14 cellular contexts compared by ENCODE assay signal in genomic region chr15:64029111-64029510, GRCh38. TPM values are rescaled to one million over a fixed set of nuclear protein-coding genes. Genes with fewer than 3 reads are reported as not detected.
DNase-seq lines count a peak whose midpoint lies in the region; ATAC-seq lines count a peak whose summit lies in the region.
"Had no signal": no experiment of that assay in that cellular context is flagged by ENCODE, and none has a peak within 500 bp of the region (broad histone marks: within the 10 kb centered on the region; RNA-seq: fewer than 3 reads in every experiment).

No MANE protein-coding gene starts in this region.

- DNase-seq in NCI-H510A (lab: John Stamatoyannopoulos, UW), result peak; percentile 15
- no peak for DNase-seq in NCI-H510A treated with DMSO at 0.1 percent for 48 hours (lab: John Stamatoyannopoulos, UW)
- DNase-seq in medulla oblongata (ENCODE audit: extremely low spot score), result peak; percentile 94
- no peak for DNase-seq in stimulated activated naive B cell treated with anti-CD40 and anti-IgM and Interleukin-4, amounts not matched to agents 10 μg/mL and 1 μg/mL and 100 μg/mL, for 72 hours
- DNase-seq in DMS 273 treated with DMSO at 0.1 percent for 48 hours (lab: John Stamatoyannopoulos, UW), result no peak
- DNase-seq: activated B cell treated with CpG ODN at 0.5 μM for 24 hours; MM.1S; PC-3; stimulated activated CD4-positive, alpha-beta T cell treated with anti-CD3 and anti-CD28 coated beads, Interleukin-1b, Interleukin-23, amount 100 ng/mL, for 48 hours; stimulated activated CD8-positive, alpha-beta memory T cell treated with anti-CD3 and anti-CD28 coated beads, Interleukin-4, amount 100 ng/mL, for 48 hours; SW 1271 had no signal

- no peaks in the 10 kb centered on the region for H3K27me3 Mint-ChIP-seq in activated T-helper 17 cell treated with anti-CD3 and anti-CD28 coated beads, Interleukin-2, amount 50 U/mL, for 72 hours
- no peaks in the 10 kb centered on the region for H3K27me3 Mint-ChIP-seq in stimulated activated naive B cell treated with anti-CD40 and anti-IgM and Interleukin-4, amounts not matched to agents 10 μg/mL and 1 μg/mL and 100 μg/mL, for 72 hours
- H3K27me3 Mint-ChIP-seq: activated B cell treated with CpG ODN at 0.5 μM for 24 hours had no signal

- H3K27ac Mint-ChIP-seq in activated T-helper 17 cell treated with anti-CD3 and anti-CD28 coated beads, Interleukin-2, amount 50 U/mL, for 72 hours, result peak overlapping the region; percentile 63
- H3K27ac Mint-ChIP-seq in stimulated activated naive B cell treated with anti-CD40 and anti-IgM and Interleukin-4, amounts not matched to agents 10 μg/mL and 1 μg/mL and 100 μg/mL, for 72 hours, result peak overlapping the region; percentile 86
- H3K27ac Mint-ChIP-seq: activated B cell treated with CpG ODN at 0.5 μM for 24 hours had no signal

- no peak overlapping the region for H3K4me3 Mint-ChIP-seq in activated T-helper 17 cell treated with anti-CD3 and anti-CD28 coated beads, Interleukin-2, amount 50 U/mL, for 72 hours
- no peak overlapping the region for H3K4me3 Mint-ChIP-seq in stimulated activated naive B cell treated with anti-CD40 and anti-IgM and Interleukin-4, amounts not matched to agents 10 μg/mL and 1 μg/mL and 100 μg/mL, for 72 hours
- H3K4me3 Mint-ChIP-seq: activated B cell treated with CpG ODN at 0.5 μM for 24 hours had no signal

- no peaks in the 10 kb centered on the region for H3K9me3 Mint-ChIP-seq in activated T-helper 17 cell treated with anti-CD3 and anti-CD28 coated beads, Interleukin-2, amount 50 U/mL, for 72 hours
- no peaks in the 10 kb centered on the region for H3K9me3 Mint-ChIP-seq in stimulated activated naive B cell treated with anti-CD40 and anti-IgM and Interleukin-4, amounts not matched to agents 10 μg/mL and 1 μg/mL and 100 μg/mL, for 72 hours
- H3K9me3 Mint-ChIP-seq: activated B cell treated with CpG ODN at 0.5 μM for 24 hours had no signal

- no peaks in the 10 kb centered on the region for H3K36me3 Mint-ChIP-seq in activated T-helper 17 cell treated with anti-CD3 and anti-CD28 coated beads, Interleukin-2, amount 50 U/mL, for 72 hours (ENCODE audit: low read depth)
- H3K36me3 Mint-ChIP-seq in stimulated activated naive B cell treated with anti-CD40 and anti-IgM and Interleukin-4, amounts not matched to agents 10 μg/mL and 1 μg/mL and 100 μg/mL, for 72 hours, result no peaks in the 10 kb centered on the region

- peaks cover 4% of the 10 kb centered on the region for H3K4me1 Mint-ChIP-seq in activated T-helper 17 cell treated with anti-CD3 and anti-CD28 coated beads, Interleukin-2, amount 50 U/mL, for 72 hours
- H3K4me1 Mint-ChIP-seq in stimulated activated naive B cell treated with anti-CD40 and anti-IgM and Interleukin-4, amounts not matched to agents 10 μg/mL and 1 μg/mL and 100 μg/mL, for 72 hours, result peaks cover 14 to 35% of the 10 kb centered on the region in 2 donors

- ATAC-seq in activated T-helper 17 cell treated with anti-CD3 and anti-CD28 coated beads, Interleukin-2, amount 50 U/mL, for 72 hours (replicated peaks), result peak; percentile 12
- ATAC-seq in stimulated activated naive B cell treated with anti-CD40 and anti-IgM and Interleukin-4, amounts not matched to agents 10 μg/mL and 1 μg/mL and 100 μg/mL, for 72 hours (replicated peaks), result no peak
- ATAC-seq in GM21717 (IDR thresholded peaks at IDR 0.05; ENCODE audit: unreplicated experiment), result no peak
- ATAC-seq in HG02852 (IDR thresholded peaks at IDR 0.05; ENCODE audit: unreplicated experiment), result no peak
- ATAC-seq: PC-3 had no signal

RNA-seq across cellular contexts. Expression of gene DAPK2, which starts 17.2 kb away (rescaled TPM):
- total RNA-seq in activated T-helper 17 cell treated with anti-CD3 and anti-CD28 coated beads, Interleukin-2, amount 50 U/mL, for 72 hours, result 10 to 100 TPM in 1 of 2 donors, under 1 TPM in 1; 0.82 to 10.6 TPM

Comparison
In these comparisons a context has a peak if more than half of its experiments do, and no peak if none do; other contexts are left out.
1. DNase-seq: peak in NCI-H510A (single experiment) and medulla oblongata (single experiment); none in NCI-H510A treated with DMSO at 0.1 percent for 48 hours (single experiment), stimulated activated naive B cell treated with anti-CD40 and anti-IgM and Interleukin-4, amounts not matched to agents 10 μg/mL and 1 μg/mL and 100 μg/mL, for 72 hours (single experiment) and DMS 273 treated with DMSO at 0.1 percent for 48 hours (single experiment).